ENCODE assay signal across 9 cellular contexts in the genomic region with DNA sequence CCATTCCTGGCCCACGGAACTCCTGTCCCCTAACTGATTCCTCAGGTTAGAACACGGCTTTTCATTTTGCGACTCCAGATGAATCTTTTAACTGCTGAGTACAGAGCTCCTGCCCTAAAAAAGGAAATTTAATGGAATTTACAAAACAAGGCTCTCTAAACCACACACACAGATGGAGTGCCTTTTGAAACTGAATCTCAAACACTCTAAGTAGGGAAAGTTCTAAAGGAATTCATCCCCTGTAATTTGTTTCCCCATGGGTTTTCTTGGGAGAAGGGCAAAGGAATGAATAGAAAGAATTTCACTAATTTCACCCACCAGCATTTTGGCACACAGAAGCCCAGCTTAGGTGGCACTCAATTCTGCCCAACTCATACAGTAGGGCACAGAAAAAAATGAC.
DNase-seq lines count a peak whose midpoint lies in the region; ATAC-seq and TF ChIP-seq lines count a peak whose summit lies in the region.
"Had no signal": no experiment of that assay in that cellular context is flagged by ENCODE, and none has a peak within 500 bp of the region (broad histone marks: within the 10 kb centered on the region; RNA-seq: fewer than 3 reads in every experiment).

No MANE protein-coding gene starts in this region.

- H3K27me3 Mint-ChIP-seq in T-helper 2 cell treated with Interferon-gamma antibody and Interleukin-4, amounts not matched to agents 5 μg/mL and 100 μg/mL, for 36 hours (ENCODE audit: low read depth), result no peaks in the 10 kb centered on the region
- no peaks in the 10 kb centered on the region for H3K27me3 Mint-ChIP-seq in activated naive CD8-positive, alpha-beta T cell treated with anti-CD3 and anti-CD28 coated beads, Interleukin-2, amount 50 U/mL, for 24 hours

- H3K9me3 ChIP-seq in right lobe of liver, result no peaks in the 10 kb centered on the region

- no peak for TF ChIP-seq CTCF in right lobe of liver (IDR thresholded peaks at IDR 0.05)

- no peak overlapping the region for H3K4me3 Mint-ChIP-seq in T-helper 2 cell treated with Interferon-gamma antibody and Interleukin-4, amounts not matched to agents 5 μg/mL and 100 μg/mL, for 36 hours
- no peak overlapping the region for H3K4me3 Mint-ChIP-seq in activated naive CD8-positive, alpha-beta T cell treated with anti-CD3 and anti-CD28 coated beads, Interleukin-2, amount 50 U/mL, for 24 hours

- H3K4me1 ChIP-seq in right lobe of liver, result no peaks in the 10 kb centered on the region

- H3K27ac Mint-ChIP-seq in T-helper 2 cell treated with Interferon-gamma antibody and Interleukin-4, amounts not matched to agents 5 μg/mL and 100 μg/mL, for 36 hours, result peak overlapping the region; percentile 90
- H3K27ac Mint-ChIP-seq in activated naive CD8-positive, alpha-beta T cell treated with anti-CD3 and anti-CD28 coated beads, Interleukin-2, amount 50 U/mL, for 24 hours, result peak overlapping the region; percentile 86

- H3K36me3 ChIP-seq in right lobe of liver, result peaks cover 0 to 46% (median 26%) of the 10 kb centered on the region in 4 donors

- H3K27me3 ChIP-seq in right lobe of liver, result no peaks in the 10 kb centered on the region
- H3K27me3 ChIP-seq: brain microvascular endothelial cell had no signal

- 83% methylated on average over 2 of the region's 3 CpGs for WGBS in right lobe of liver (ENCODE audit: insufficient coverage, low coverage, low lambda C conversion rate, missing lambda C conversion rate)

- no peaks in the 10 kb centered on the region for H3K9me3 Mint-ChIP-seq in T-helper 2 cell treated with Interferon-gamma antibody and Interleukin-4, amounts not matched to agents 5 μg/mL and 100 μg/mL, for 36 hours
- H3K9me3 Mint-ChIP-seq in activated naive CD8-positive, alpha-beta T cell treated with anti-CD3 and anti-CD28 coated beads, Interleukin-2, amount 50 U/mL, for 24 hours, result no peaks in the 10 kb centered on the region

- no peak for TF ChIP-seq POLR2A in right lobe of liver (IDR thresholded peaks at IDR 0.05)

- no peak for DNase-seq in T-helper 2 cell treated with Interferon-gamma antibody and Interleukin-4, amounts not matched to agents 5 μg/mL and 100 μg/mL, for 36 hours (ENCODE audit: low spot score)
- no peak for DNase-seq in T-helper 2 cell
- no peak for DNase-seq in activated naive CD8-positive, alpha-beta T cell treated with anti-CD3 and anti-CD28 coated beads, Interleukin-2, amount 50 U/mL, for 24 hours
- DNase-seq in right lobe of liver, result no peak
- no peak for DNase-seq in substantia nigra (lab: John Stamatoyannopoulos, UW)
- DNase-seq in HuH-7.5 (ENCODE audit: low spot score), result no peak
- no peak for DNase-seq in stimulated activated CD4-positive, alpha-beta T cell treated with anti-CD3 and anti-CD28 coated beads, Interleukin-2, amount 100 ng/mL, for 48 hours

- no peak overlapping the region for H3K4me3 ChIP-seq in right lobe of liver

- peaks cover 52% of the 10 kb centered on the region for H3K4me1 Mint-ChIP-seq in T-helper 2 cell treated with Interferon-gamma antibody and Interleukin-4, amounts not matched to agents 5 μg/mL and 100 μg/mL, for 36 hours (ENCODE audit: low read depth)
- H3K4me1 Mint-ChIP-seq in activated naive CD8-positive, alpha-beta T cell treated with anti-CD3 and anti-CD28 coated beads, Interleukin-2, amount 50 U/mL, for 24 hours, result peaks cover 64% of the 10 kb centered on the region

- intact Hi-C loops in right lobe of liver (cut with DNase I), result no loop called here

- H3K36me3 Mint-ChIP-seq in T-helper 2 cell treated with Interferon-gamma antibody and Interleukin-4, amounts not matched to agents 5 μg/mL and 100 μg/mL, for 36 hours (ENCODE audit: low read depth), result peaks cover 75% of the 10 kb centered on the region
- H3K36me3 Mint-ChIP-seq in activated naive CD8-positive, alpha-beta T cell treated with anti-CD3 and anti-CD28 coated beads, Interleukin-2, amount 50 U/mL, for 24 hours (ENCODE audit: low read depth), result peaks cover 17% of the 10 kb centered on the region

- peak overlapping the region; percentile 43 to 47 (median 45) for H3K27ac ChIP-seq in right lobe of liver
- H3K27ac ChIP-seq in substantia nigra (ENCODE audit: low read depth, low read length, poor library complexity, severe bottlenecking), result peak overlapping the region; percentile 77
- H3K27ac ChIP-seq: brain microvascular endothelial cell had no signal

- no peak for ATAC-seq in activated naive CD8-positive, alpha-beta T cell treated with anti-CD3 and anti-CD28 coated beads, Interleukin-2, amount 50 U/mL, for 24 hours
- no peak for ATAC-seq in right lobe of liver
- no peak for ATAC-seq in HG03354 (IDR thresholded peaks at IDR 0.05; ENCODE audit: poor library complexity, severe bottlenecking, unreplicated experiment)
